Comparison of ENCODE assay signal across 8 cellular contexts in the genomic region with DNA sequence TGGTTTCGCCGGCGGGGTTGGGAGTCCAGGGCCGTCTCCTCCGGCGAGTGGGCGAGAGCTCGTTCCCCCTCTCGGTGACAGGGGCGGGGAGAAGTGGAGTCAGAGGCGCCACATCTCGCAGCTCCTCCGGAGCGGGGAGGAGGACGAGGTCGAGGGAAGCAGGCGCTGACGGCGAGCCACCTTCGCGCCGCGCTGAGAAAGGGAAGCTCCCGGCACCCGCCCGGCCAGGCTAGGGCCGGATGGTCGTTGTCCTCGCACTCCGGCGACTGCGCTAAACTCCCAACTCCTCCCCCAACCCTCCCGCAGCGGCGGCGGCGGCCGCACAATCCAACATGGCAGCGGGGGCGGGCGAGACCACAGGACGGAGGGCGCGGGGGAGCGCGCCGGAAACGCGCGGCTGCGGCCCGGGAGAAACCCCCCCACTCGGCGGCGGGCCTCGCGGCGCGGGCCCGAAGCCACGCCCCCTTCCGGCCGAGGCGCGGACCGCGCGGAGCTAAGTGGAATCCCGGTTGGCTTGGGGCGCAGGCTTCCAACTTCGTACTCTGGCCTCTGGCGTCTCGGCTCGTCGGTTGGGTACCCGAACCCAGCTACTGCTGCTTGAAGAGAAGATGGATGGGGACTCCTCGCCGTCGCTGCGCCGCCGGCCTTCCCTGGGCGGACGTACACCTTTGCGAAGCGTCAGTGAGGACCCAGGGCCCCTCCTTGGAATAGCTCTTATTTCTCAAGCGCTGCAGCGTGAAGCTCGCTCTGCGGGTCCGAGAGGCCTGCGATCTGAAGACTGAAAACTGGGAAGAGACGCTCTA. TPM values are rescaled to one million over a fixed set of nuclear protein-coding genes. Genes with fewer than 3 reads are reported as not detected.
A peak's percentile ranks its signal among the peaks of the same experiment; 100 is the strongest.
DNase-seq lines count a peak whose midpoint lies in the region; ATAC-seq, FAIRE-seq and TF ChIP-seq lines count a peak whose summit lies in the region.

A gene (minus strand): TSS at position 270 of the 803 bp plus-strand sequence. CDS start 269 bp downstream, at position 1.

- peak within 1 kb of the TSS; percentile 94 for H3K27ac ChIP-seq in DND-41 (ENCODE audit: low read length)
- peak within 1 kb of the TSS; percentile 88 for H3K27ac ChIP-seq in KMS-11

- H2AFZ ChIP-seq in DND-41 (ENCODE audit: low read depth, low read length) (peak within 1 kb of the TSS; percentile 93), KMS-11 (ENCODE audit: low read depth) (peak within 1 kb of the TSS; percentile 73)

- H3K9ac ChIP-seq in DND-41 (ENCODE audit: low read depth, low read length): peak within 1 kb of the TSS; percentile 97
- H3K9ac ChIP-seq in KMS-11: peak within 1 kb of the TSS; percentile 86

- TF ChIP-seq CTCF in DND-41 (IDR thresholded peaks at IDR 0.05; ENCODE audit: borderline replicate concordance, extremely low read depth, low read length, poor library complexity, severe bottlenecking): no peak
- TF ChIP-seq CTCF in KMS-11 (conservative IDR thresholded peaks at IDR 0.05; ENCODE audit: low read depth, low read length): no peak
- TF ChIP-seq CTCF in fibroblast of mammary gland (conservative IDR thresholded peaks at IDR 0.05; ENCODE audit: control insufficient read depth, insufficient read depth, low read depth, low read length): no peak

- peaks cover 22% of the 10 kb centered on the region for H3K36me3 Mint-ChIP-seq in activated T-helper 2 cell treated with anti-CD3 and anti-CD28 coated beads, Interferon-gamma antibody, Interleukin-2, Interleukin-4, amounts not matched to agents 10 μg/mL and 5 μg/mL and 100 μg/mL, durations not matched to agents 14 hours and 24 hours and 36 hours (ENCODE audit: low read depth)
- H3K36me3 Mint-ChIP-seq in naive thymus-derived CD8-positive, alpha-beta T cell: no peaks in the 10 kb centered on the region
- peaks cover 4 to 7% of the 10 kb centered on the region in 2 donors for H3K36me3 Mint-ChIP-seq in stimulated activated naive B cell treated with anti-CD40 and anti-IgM and Interleukin-4, amounts not matched to agents 10 μg/mL and 1 μg/mL and 100 μg/mL, for 72 hours

- H4K20me1 ChIP-seq in DND-41 (ENCODE audit: insufficient read depth, low read length): peaks cover 40% of the 10 kb centered on the region
- peaks cover 28% of the 10 kb centered on the region for H4K20me1 ChIP-seq in KMS-11 (ENCODE audit: insufficient read depth)

- ATAC-seq in DND-41 (ENCODE audit: insufficient read depth, low read depth) (peak; percentile 73), GM21786 (IDR thresholded peaks at IDR 0.05; ENCODE audit: unreplicated experiment) (peak; percentile 68)
- ATAC-seq in naive thymus-derived CD8-positive, alpha-beta T cell: peak; percentile 74 to 80
- ATAC-seq in stimulated activated naive B cell treated with anti-CD40 and anti-IgM and Interleukin-4, amounts not matched to agents 10 μg/mL and 1 μg/mL and 100 μg/mL, for 72 hours (replicated peaks): peak; percentile 81 to 83

- POLR2A ChIA-PET in naive thymus-derived CD8-positive, alpha-beta T cell (lab: Charles Lee): interaction anchor here (0.7 to 3.2 kb wide), 14 partner anchors 9 to 215 kb away, joined by 3 to 32 read pairs (median 4); a partner anchor contains a TSS

- FAIRE-seq in RCC 7860 (lab: Jason Lieb, UNC): no peak

- H3K4me3 Mint-ChIP-seq in activated T-helper 2 cell treated with anti-CD3 and anti-CD28 coated beads, Interferon-gamma antibody, Interleukin-2, Interleukin-4, amounts not matched to agents 10 μg/mL and 5 μg/mL and 100 μg/mL, durations not matched to agents 14 hours and 24 hours and 36 hours (ENCODE audit: low read depth): peak within 1 kb of the TSS; percentile 97
- peak within 1 kb of the TSS; percentile 87 to 98 (median 95) for H3K4me3 Mint-ChIP-seq in naive thymus-derived CD8-positive, alpha-beta T cell
- peak within 1 kb of the TSS; percentile 92 to 98 for H3K4me3 Mint-ChIP-seq in stimulated activated naive B cell treated with anti-CD40 and anti-IgM and Interleukin-4, amounts not matched to agents 10 μg/mL and 1 μg/mL and 100 μg/mL, for 72 hours

- H3K9me3 Mint-ChIP-seq in activated T-helper 2 cell treated with anti-CD3 and anti-CD28 coated beads, Interferon-gamma antibody, Interleukin-2, Interleukin-4, amounts not matched to agents 10 μg/mL and 5 μg/mL and 100 μg/mL, durations not matched to agents 14 hours and 24 hours and 36 hours: no peaks in the 10 kb centered on the region
- H3K9me3 Mint-ChIP-seq in naive thymus-derived CD8-positive, alpha-beta T cell: no peaks in the 10 kb centered on the region
- H3K9me3 Mint-ChIP-seq in stimulated activated naive B cell treated with anti-CD40 and anti-IgM and Interleukin-4, amounts not matched to agents 10 μg/mL and 1 μg/mL and 100 μg/mL, for 72 hours: no peaks in the 10 kb centered on the region

- H3K36me3 ChIP-seq in DND-41 (ENCODE audit: insufficient read depth, low read length) (peaks cover 10% of the 10 kb centered on the region), KMS-11 (ENCODE audit: insufficient read depth) (no peaks in the 10 kb centered on the region)

- H3K4me2 ChIP-seq in DND-41 (ENCODE audit: insufficient read depth, low read length): peak within 1 kb of the TSS; percentile 74
- H3K4me2 ChIP-seq in KMS-11: peak within 1 kb of the TSS; percentile 95

- peaks cover 61% of the 10 kb centered on the region for H3K79me2 ChIP-seq in DND-41 (ENCODE audit: insufficient read depth, low read length)
- H3K79me2 ChIP-seq in KMS-11 (ENCODE audit: insufficient read depth, low read depth): peaks cover 43% of the 10 kb centered on the region

- H3K9me3 ChIP-seq in DND-41 (ENCODE audit: insufficient read depth, low read length, severe bottlenecking): no peaks in the 10 kb centered on the region

- intact Hi-C loops in activated T-helper 2 cell treated with anti-CD3 and anti-CD28 coated beads, Interferon-gamma antibody, Interleukin-2, Interleukin-4, amounts not matched to agents 10 μg/mL and 5 μg/mL and 100 μg/mL, durations not matched to agents 14 hours and 24 hours and 36 hours (cut with micrococcal nuclease): loop anchor here (1.0 to 10.0 kb wide), 5 partner anchors 21 to 217 kb away; a partner anchor contains a TSS

- peaks cover 11% of the 10 kb centered on the region for H3K27me3 Mint-ChIP-seq in activated T-helper 2 cell treated with anti-CD3 and anti-CD28 coated beads, Interferon-gamma antibody, Interleukin-2, Interleukin-4, amounts not matched to agents 10 μg/mL and 5 μg/mL and 100 μg/mL, durations not matched to agents 14 hours and 24 hours and 36 hours (ENCODE audit: low read depth)
- no peaks in the 10 kb centered on the region for H3K27me3 Mint-ChIP-seq in naive thymus-derived CD8-positive, alpha-beta T cell
- no peaks in the 10 kb centered on the region for H3K27me3 Mint-ChIP-seq in stimulated activated naive B cell treated with anti-CD40 and anti-IgM and Interleukin-4, amounts not matched to agents 10 μg/mL and 1 μg/mL and 100 μg/mL, for 72 hours

- no peaks in the 10 kb centered on the region for H3K27me3 ChIP-seq in DND-41 (ENCODE audit: insufficient read depth, low read length, poor library complexity)
- H3K27me3 ChIP-seq in KMS-11 (ENCODE audit: insufficient read depth, low read depth): no peaks in the 10 kb centered on the region

- H3K4me1 Mint-ChIP-seq in activated T-helper 2 cell treated with anti-CD3 and anti-CD28 coated beads, Interferon-gamma antibody, Interleukin-2, Interleukin-4, amounts not matched to agents 10 μg/mL and 5 μg/mL and 100 μg/mL, durations not matched to agents 14 hours and 24 hours and 36 hours (ENCODE audit: low read depth): peaks cover 49% of the 10 kb centered on the region
- peaks cover 35 to 71% (median 62%) of the 10 kb centered on the region in 4 donors for H3K4me1 Mint-ChIP-seq in naive thymus-derived CD8-positive, alpha-beta T cell
- H3K4me1 Mint-ChIP-seq in stimulated activated naive B cell treated with anti-CD40 and anti-IgM and Interleukin-4, amounts not matched to agents 10 μg/mL and 1 μg/mL and 100 μg/mL, for 72 hours: peaks cover 28 to 46% of the 10 kb centered on the region in 2 donors

- H3K4me3 ChIP-seq in DND-41 (ENCODE audit: low read depth in 1 of 2, low read length in 2 of 2): peak within 1 kb of the TSS; percentile 96 to 98
- no peak within 1 kb of the TSS for H3K4me3 ChIP-seq in KMS-11 (IDR thresholded peaks at IDR 0.05; ENCODE audit: insufficient read depth, low read depth, low read length)
- H3K4me3 ChIP-seq in fibroblast of mammary gland (ENCODE audit: control insufficient read depth, low read depth, low read length): peak within 1 kb of the TSS; percentile 88

- H3K4me1 ChIP-seq in DND-41 (ENCODE audit: insufficient read depth, low read length): peaks cover 59% of the 10 kb centered on the region
- peaks cover 60% of the 10 kb centered on the region for H3K4me1 ChIP-seq in KMS-11 (ENCODE audit: low read depth, poor library complexity, severe bottlenecking)

- peak within 1 kb of the TSS; percentile 95 for H3K27ac Mint-ChIP-seq in activated T-helper 2 cell treated with anti-CD3 and anti-CD28 coated beads, Interferon-gamma antibody, Interleukin-2, Interleukin-4, amounts not matched to agents 10 μg/mL and 5 μg/mL and 100 μg/mL, durations not matched to agents 14 hours and 24 hours and 36 hours
- H3K27ac Mint-ChIP-seq in naive thymus-derived CD8-positive, alpha-beta T cell: peak within 1 kb of the TSS; percentile 89 to 97 (median 96)
- H3K27ac Mint-ChIP-seq in stimulated activated naive B cell treated with anti-CD40 and anti-IgM and Interleukin-4, amounts not matched to agents 10 μg/mL and 1 μg/mL and 100 μg/mL, for 72 hours: peak within 1 kb of the TSS; percentile 97

- DNase-seq in DND-41 (peak; percentile 91), RCC 7860 (ENCODE audit: low spot score) (peak; percentile 86), fibroblast of mammary gland (ENCODE audit: low read depth) (peak; percentile 79)
- peak; percentile 85 for DNase-seq in activated T-helper 2 cell treated with anti-CD3 and anti-CD28 coated beads, Interferon-gamma antibody, Interleukin-2, Interleukin-4, amounts not matched to agents 10 μg/mL and 5 μg/mL and 100 μg/mL, durations not matched to agents 14 hours and 24 hours and 36 hours (ENCODE audit: low spot score)
- DNase-seq in naive thymus-derived CD8-positive, alpha-beta T cell: peak; percentile 76 to 92 (median 88)
- DNase-seq in stimulated activated naive B cell treated with anti-CD40 and anti-IgM and Interleukin-4, amounts not matched to agents 10 μg/mL and 1 μg/mL and 100 μg/mL, for 72 hours: peak; percentile 83

RNA-seq across cellular contexts. Expression of the gene that starts here (rescaled TPM):
- 6.0 and 6.6 TPM in 2 replicates for total RNA-seq in activated T-helper 2 cell treated with anti-CD3 and anti-CD28 coated beads, Interferon-gamma antibody, Interleukin-2, Interleukin-4, amounts not matched to agents 10 μg/mL and 5 μg/mL and 100 μg/mL, durations not matched to agents 14 hours and 24 hours and 36 hours
- 10 to 100 TPM; 14.3 to 15.6 TPM for total RNA-seq in naive thymus-derived CD8-positive, alpha-beta T cell
- 1 to 10 TPM; 2.5 to 3.0 (median 2.9) TPM for polyA plus RNA-seq in naive thymus-derived CD8-positive, alpha-beta T cell
